In genomic region chr1:68320349-68320748, GRCh38 we compare ENCODE assay signal across 21 cellular contexts.
DNase-seq lines count a peak whose midpoint lies in the region; ATAC-seq, FAIRE-seq and TF ChIP-seq lines count a peak whose summit lies in the region.
"Had no signal": no experiment of that assay in that cellular context is flagged by ENCODE, and none has a peak within 500 bp of the region (broad histone marks: within the 10 kb centered on the region; RNA-seq: fewer than 3 reads in every experiment).

No MANE protein-coding gene starts in this region.

- no peaks in the 10 kb centered on the region for H3K27me3 ChIP-seq in H7 (ENCODE audit: control insufficient read depth, insufficient read depth, low read length)
- no peaks in the 10 kb centered on the region for H3K27me3 ChIP-seq in gastroesophageal sphincter
- H3K27me3 ChIP-seq in pancreas, result no peaks in the 10 kb centered on the region
- H3K27me3 ChIP-seq in CD8-positive, alpha-beta memory T cell (ENCODE audit: insufficient read depth, low read length, poor library complexity, severe bottlenecking), result no peaks in the 10 kb centered on the region
- H3K27me3 ChIP-seq: testis, vagina had no signal

- no peaks in the 10 kb centered on the region for H3K9me3 Mint-ChIP-seq in activated CD8-positive, alpha-beta T cell treated with anti-CD3 and anti-CD28 coated beads, Interleukin-2, amount 10 ng/mL, durations not matched to agents 7 days and 5 days (ENCODE audit: insufficient read depth)
- peaks cover 0 to 3% (median 2%) of the 10 kb centered on the region in 5 donors for H3K9me3 Mint-ChIP-seq in CD8-positive, alpha-beta memory T cell
- H3K9me3 Mint-ChIP-seq: activated CD4-positive, alpha-beta memory T cell treated with anti-CD3 and anti-CD28 coated beads for 36 hours had no signal

- no peaks in the 10 kb centered on the region for H3K9me3 ChIP-seq in gastroesophageal sphincter
- H3K9me3 ChIP-seq in pancreas, result no peaks in the 10 kb centered on the region
- H3K9me3 ChIP-seq in CD8-positive, alpha-beta memory T cell (ENCODE audit: low read length), result no peaks in the 10 kb centered on the region
- H3K9me3 ChIP-seq: testis, vagina had no signal

- 62 to 81% methylated on average over 3 of the region's 4 CpGs for WGBS in gastroesophageal sphincter (ENCODE audit: low coverage in 1 of 2), 2 donors
- WGBS in pancreas, 2 donors, result 59 to 63% methylated on average over 4 of the region's 4 CpGs

- no peak overlapping the region for H3K4me3 ChIP-seq in H7 (ENCODE audit: insufficient read depth, low read depth, low read length)
- no peak overlapping the region for H3K4me3 ChIP-seq in gastroesophageal sphincter
- no peak overlapping the region for H3K4me3 ChIP-seq in pancreas
- H3K4me3 ChIP-seq in CD8-positive, alpha-beta memory T cell (ENCODE audit: low read length), result no peak overlapping the region
- no peak overlapping the region for H3K4me3 ChIP-seq in foreskin fibroblast (ENCODE audit: low read depth in 1 of 2, low read length in 2 of 2)
- H3K4me3 ChIP-seq: PC-9, testis, vagina had no signal

- no peak for TF ChIP-seq EP300 in gastroesophageal sphincter (IDR thresholded peaks at IDR 0.05)

- H3K27ac ChIP-seq in gastroesophageal sphincter (peak overlapping the region; percentile 52 to 86 (median 74)), pancreas (no peak overlapping the region)
- no peak overlapping the region for H3K27ac ChIP-seq in CD8-positive, alpha-beta memory T cell (ENCODE audit: low read depth, low read length)
- H3K27ac ChIP-seq: PC-9, testis, vagina had no signal

- no peaks in the 10 kb centered on the region for H3K36me3 ChIP-seq in H7 (replicated peaks; ENCODE audit: control insufficient read depth, insufficient read depth, low read length)
- no peaks in the 10 kb centered on the region for H3K36me3 ChIP-seq in gastroesophageal sphincter
- H3K36me3 ChIP-seq in pancreas, result no peaks in the 10 kb centered on the region
- no peaks in the 10 kb centered on the region for H3K36me3 ChIP-seq in CD8-positive, alpha-beta memory T cell (ENCODE audit: insufficient read depth, low read length)
- H3K36me3 ChIP-seq: vagina had no signal

- no peak for FAIRE-seq in pancreas (lab: Jason Lieb, UNC)

- H3K4me1 ChIP-seq in gastroesophageal sphincter, result peaks cover 10 to 48% (median 15%) of the 10 kb centered on the region in 3 donors
- H3K4me1 ChIP-seq in pancreas, result peaks cover 0 to 9% (median 0%) of the 10 kb centered on the region in 3 donors
- H3K4me1 ChIP-seq in CD8-positive, alpha-beta memory T cell (ENCODE audit: insufficient read depth, low read length), result no peaks in the 10 kb centered on the region

- no peak for TF ChIP-seq CTCF in gastroesophageal sphincter (IDR thresholded peaks at IDR 0.05)
- TF ChIP-seq CTCF in pancreas (IDR thresholded peaks at IDR 0.05), result no peak
- TF ChIP-seq CTCF in foreskin fibroblast (IDR thresholded peaks at IDR 0.05; ENCODE audit: low read depth, low read length), result no peak

- no peak for ATAC-seq in gastroesophageal sphincter
- peak in 3 of 4 donors; percentile 19 to 46 (median 21) for ATAC-seq in pancreas
- no peak for ATAC-seq in activated CD8-positive, alpha-beta T cell treated with anti-CD3 and anti-CD28 coated beads, Interleukin-2, amount 10 ng/mL, durations not matched to agents 7 days and 5 days
- ATAC-seq: naive thymus-derived CD4-positive, alpha-beta T cell had no signal

- H3K27me3 Mint-ChIP-seq in activated CD8-positive, alpha-beta T cell treated with anti-CD3 and anti-CD28 coated beads, Interleukin-2, amount 10 ng/mL, durations not matched to agents 7 days and 5 days (ENCODE audit: low read depth), result no peaks in the 10 kb centered on the region
- peaks cover 0 to 1% of the 10 kb centered on the region in 2 donors for H3K27me3 Mint-ChIP-seq in CD8-positive, alpha-beta memory T cell
- H3K27me3 Mint-ChIP-seq: activated CD4-positive, alpha-beta memory T cell treated with anti-CD3 and anti-CD28 coated beads for 36 hours had no signal

- no peak for TF ChIP-seq POLR2A in gastroesophageal sphincter (IDR thresholded peaks at IDR 0.05)

- POLR2A ChIA-PET in activated CD8-positive, alpha-beta T cell treated with anti-CD3 and anti-CD28 coated beads, Interleukin-2, amount 10 ng/mL, durations not matched to agents 7 days and 5 days (lab: Charles Lee), result no interaction called here
- POLR2A ChIA-PET in CD8-positive, alpha-beta memory T cell (lab: Charles Lee), result no interaction called here

- DNase-seq in H7 (peak; percentile 10), NCI-H2171 (lab: John Stamatoyannopoulos, UW) (peak; percentile 59), pancreas (no peak), foreskin fibroblast (no peak)
- no peak for DNase-seq in activated CD8-positive, alpha-beta T cell treated with anti-CD3 and anti-CD28 coated beads, Interleukin-2, amount 10 ng/mL, durations not matched to agents 7 days and 5 days
- DNase-seq in CD8-positive, alpha-beta memory T cell, result no peak
- DNase-seq: activated CD4-positive, alpha-beta memory T cell treated with anti-CD3 and anti-CD28 coated beads for 36 hours; activated effector memory CD4-positive, alpha-beta T cell treated with anti-CD3 and anti-CD28 coated beads, Interleukin-2, amount 50 U/mL, for 16 hours; GDM1; GOT3; naive thymus-derived CD4-positive, alpha-beta T cell; NCI-H187; stimulated activated CD4-positive, alpha-beta T cell treated with anti-CD3 and anti-CD28 coated beads, Interleukin-12 subunit alpha, Interleukin-12 subunit beta, amount 100 ng/mL, for 4 hours; stimulated activated CD4-positive, alpha-beta T cell treated with anti-CD3 and anti-CD28 coated beads, Interleukin-4, amount 100 ng/mL, for 24 hours; stimulated activated naive CD4-positive, alpha-beta T cell; T1000 had no signal

- H3K4me1 Mint-ChIP-seq in activated CD8-positive, alpha-beta T cell treated with anti-CD3 and anti-CD28 coated beads, Interleukin-2, amount 10 ng/mL, durations not matched to agents 7 days and 5 days (ENCODE audit: low read depth), result no peaks in the 10 kb centered on the region
- no peaks in the 10 kb centered on the region for H3K4me1 Mint-ChIP-seq in CD8-positive, alpha-beta memory T cell
- H3K4me1 Mint-ChIP-seq: naive thymus-derived CD4-positive, alpha-beta T cell had no signal

- no peak overlapping the region for H3K27ac Mint-ChIP-seq in activated CD8-positive, alpha-beta T cell treated with anti-CD3 and anti-CD28 coated beads, Interleukin-2, amount 10 ng/mL, durations not matched to agents 7 days and 5 days
- H3K27ac Mint-ChIP-seq in CD8-positive, alpha-beta memory T cell, result no peak overlapping the region
- H3K27ac Mint-ChIP-seq: activated CD4-positive, alpha-beta memory T cell treated with anti-CD3 and anti-CD28 coated beads for 36 hours; CD14-positive monocyte; naive thymus-derived CD4-positive, alpha-beta T cell had no signal

- no peaks in the 10 kb centered on the region for H3K36me3 Mint-ChIP-seq in activated CD8-positive, alpha-beta T cell treated with anti-CD3 and anti-CD28 coated beads, Interleukin-2, amount 10 ng/mL, durations not matched to agents 7 days and 5 days (ENCODE audit: low read depth)
- no peaks in the 10 kb centered on the region for H3K36me3 Mint-ChIP-seq in CD8-positive, alpha-beta memory T cell
- H3K36me3 Mint-ChIP-seq: activated CD4-positive, alpha-beta memory T cell treated with anti-CD3 and anti-CD28 coated beads for 36 hours; CD14-positive monocyte; naive thymus-derived CD4-positive, alpha-beta T cell had no signal

- CTCF ChIA-PET in activated CD8-positive, alpha-beta T cell treated with anti-CD3 and anti-CD28 coated beads, Interleukin-2, amount 10 ng/mL, durations not matched to agents 7 days and 5 days (lab: Charles Lee), result no interaction called here
- CTCF ChIA-PET in CD8-positive, alpha-beta memory T cell (lab: Charles Lee), result no interaction called here

- intact Hi-C loops in pancreas (cut with DNase I), result loop anchor here (5.0 to 10.0 kb wide), 2 partner anchors 196 to 198 kb away; no protein-coding TSS in a partner anchor

- H3K4me3 Mint-ChIP-seq in activated CD8-positive, alpha-beta T cell treated with anti-CD3 and anti-CD28 coated beads, Interleukin-2, amount 10 ng/mL, durations not matched to agents 7 days and 5 days, result no peak overlapping the region
- H3K4me3 Mint-ChIP-seq in CD8-positive, alpha-beta memory T cell, result no peak overlapping the region
- H3K4me3 Mint-ChIP-seq: activated CD4-positive, alpha-beta memory T cell treated with anti-CD3 and anti-CD28 coated beads for 36 hours; CD14-positive monocyte; naive thymus-derived CD4-positive, alpha-beta T cell had no signal

Comparison
In these comparisons a context has a peak if more than half of its experiments do, and no peak if none do; other contexts are left out.
1. DNase-seq: peak in H7 (single experiment) and NCI-H2171 (single experiment); none in pancreas (0 of 6), activated CD8-positive, alpha-beta T cell treated with anti-CD3 and anti-CD28 coated beads, Interleukin-2, amount 10 ng/mL, durations not matched to agents 7 days and 5 days (single experiment), CD8-positive, alpha-beta memory T cell (0 of 5) and foreskin fibroblast (0 of 2).
2. ATAC-seq: peak in pancreas (3 of 4); none in gastroesophageal sphincter (single experiment) and activated CD8-positive, alpha-beta T cell treated with anti-CD3 and anti-CD28 coated beads, Interleukin-2, amount 10 ng/mL, durations not matched to agents 7 days and 5 days (single experiment).
3. H3K27ac ChIP-seq: peak in gastroesophageal sphincter (4 of 4); none in pancreas (0 of 4) and CD8-positive, alpha-beta memory T cell (single experiment).